Comparison of ENCODE assay signal across 1 cellular context in the genomic region with DNA sequence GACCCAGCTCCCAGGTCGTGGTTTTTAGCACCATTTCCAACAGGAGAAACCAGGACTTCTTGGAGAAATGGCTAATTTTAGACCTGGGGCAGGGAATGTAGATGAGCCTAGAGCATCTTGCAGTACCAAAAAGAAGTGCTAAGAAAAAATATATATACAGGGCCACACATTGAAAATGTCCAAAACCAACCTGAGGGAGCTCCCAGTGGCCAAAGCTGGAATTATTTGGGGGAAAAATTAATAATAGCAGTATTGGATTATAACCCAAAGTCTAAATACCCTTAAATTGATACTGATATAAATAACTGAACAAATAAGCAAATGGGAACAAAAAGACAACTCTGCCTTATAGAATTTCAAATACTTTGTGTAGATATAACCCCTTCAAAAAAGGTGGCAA.
TF ChIP-seq lines count a peak whose summit lies in the region.

No MANE protein-coding gene starts in this region.

TF ChIP-seq in GM23338, 12 proteins besides CTCF, POLR2A, EP300 and RAD21 (continued from another document):
- TF ChIP-seq, protein P1, sequence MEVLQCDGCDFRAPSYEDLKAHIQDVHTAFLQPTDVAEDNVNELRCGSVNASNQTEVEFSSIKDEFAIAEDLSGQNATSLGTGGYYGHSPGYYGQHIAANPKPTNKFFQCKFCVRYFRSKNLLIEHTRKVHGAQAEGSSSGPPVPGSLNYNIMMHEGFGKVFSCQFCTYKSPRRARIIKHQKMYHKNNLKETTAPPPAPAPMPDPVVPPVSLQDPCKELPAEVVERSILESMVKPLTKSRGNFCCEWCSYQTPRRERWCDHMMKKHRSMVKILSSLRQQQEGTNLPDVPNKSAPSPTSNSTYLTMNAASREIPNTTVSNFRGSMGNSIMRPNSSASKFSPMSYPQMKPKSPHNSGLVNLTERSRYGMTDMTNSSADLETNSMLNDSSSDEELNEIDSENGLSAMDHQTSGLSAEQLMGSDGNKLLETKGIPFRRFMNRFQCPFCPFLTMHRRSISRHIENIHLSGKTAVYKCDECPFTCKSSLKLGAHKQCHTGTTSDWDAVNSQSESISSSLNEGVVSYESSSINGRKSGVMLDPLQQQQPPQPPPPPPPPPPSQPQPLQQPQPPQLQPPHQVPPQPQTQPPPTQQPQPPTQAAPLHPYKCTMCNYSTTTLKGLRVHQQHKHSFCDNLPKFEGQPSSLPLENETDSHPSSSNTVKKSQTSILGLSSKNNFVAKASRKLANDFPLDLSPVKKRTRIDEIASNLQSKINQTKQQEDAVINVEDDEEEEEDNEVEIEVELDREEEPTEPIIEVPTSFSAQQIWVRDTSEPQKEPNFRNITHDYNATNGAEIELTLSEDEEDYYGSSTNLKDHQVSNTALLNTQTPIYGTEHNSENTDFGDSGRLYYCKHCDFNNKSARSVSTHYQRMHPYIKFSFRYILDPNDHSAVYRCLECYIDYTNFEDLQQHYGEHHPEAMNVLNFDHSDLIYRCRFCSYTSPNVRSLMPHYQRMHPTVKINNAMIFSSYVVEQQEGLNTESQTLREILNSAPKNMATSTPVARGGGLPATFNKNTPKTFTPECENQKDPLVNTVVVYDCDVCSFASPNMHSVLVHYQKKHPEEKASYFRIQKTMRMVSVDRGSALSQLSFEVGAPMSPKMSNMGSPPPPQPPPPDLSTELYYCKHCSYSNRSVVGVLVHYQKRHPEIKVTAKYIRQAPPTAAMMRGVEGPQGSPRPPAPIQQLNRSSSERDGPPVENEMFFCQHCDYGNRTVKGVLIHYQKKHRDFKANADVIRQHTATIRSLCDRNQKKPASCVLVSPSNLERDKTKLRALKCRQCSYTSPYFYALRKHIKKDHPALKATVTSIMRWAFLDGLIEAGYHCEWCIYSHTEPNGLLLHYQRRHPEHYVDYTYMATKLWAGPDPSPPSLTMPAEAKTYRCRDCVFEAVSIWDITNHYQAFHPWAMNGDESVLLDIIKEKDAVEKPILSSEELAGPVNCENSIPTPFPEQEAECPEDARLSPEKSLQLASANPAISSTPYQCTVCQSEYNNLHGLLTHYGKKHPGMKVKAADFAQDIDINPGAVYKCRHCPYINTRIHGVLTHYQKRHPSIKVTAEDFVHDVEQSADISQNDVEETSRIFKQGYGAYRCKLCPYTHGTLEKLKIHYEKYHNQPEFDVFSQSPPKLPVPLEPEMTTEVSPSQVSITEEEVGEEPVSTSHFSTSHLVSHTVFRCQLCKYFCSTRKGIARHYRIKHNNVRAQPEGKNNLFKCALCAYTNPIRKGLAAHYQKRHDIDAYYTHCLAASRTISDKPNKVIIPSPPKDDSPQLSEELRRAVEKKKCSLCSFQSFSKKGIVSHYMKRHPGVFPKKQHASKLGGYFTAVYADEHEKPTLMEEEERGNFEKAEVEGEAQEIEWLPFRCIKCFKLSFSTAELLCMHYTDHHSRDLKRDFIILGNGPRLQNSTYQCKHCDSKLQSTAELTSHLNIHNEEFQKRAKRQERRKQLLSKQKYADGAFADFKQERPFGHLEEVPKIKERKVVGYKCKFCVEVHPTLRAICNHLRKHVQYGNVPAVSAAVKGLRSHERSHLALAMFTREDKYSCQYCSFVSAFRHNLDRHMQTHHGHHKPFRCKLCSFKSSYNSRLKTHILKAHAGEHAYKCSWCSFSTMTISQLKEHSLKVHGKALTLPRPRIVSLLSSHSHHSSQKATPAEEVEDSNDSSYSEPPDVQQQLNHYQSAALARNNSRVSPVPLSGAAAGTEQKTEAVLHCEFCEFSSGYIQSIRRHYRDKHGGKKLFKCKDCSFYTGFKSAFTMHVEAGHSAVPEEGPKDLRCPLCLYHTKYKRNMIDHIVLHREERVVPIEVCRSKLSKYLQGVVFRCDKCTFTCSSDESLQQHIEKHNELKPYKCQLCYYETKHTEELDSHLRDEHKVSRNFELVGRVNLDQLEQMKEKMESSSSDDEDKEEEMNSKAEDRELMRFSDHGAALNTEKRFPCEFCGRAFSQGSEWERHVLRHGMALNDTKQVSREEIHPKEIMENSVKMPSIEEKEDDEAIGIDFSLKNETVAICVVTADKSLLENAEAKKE (CRISPR knock-in tag; IDR thresholded peaks at IDR 0.05), result no peak
- no peak for TF ChIP-seq ZNF331 (CRISPR knock-in tag; IDR thresholded peaks at IDR 0.05; ENCODE audit: low read depth)
- TF ChIP-seq NANOG (IDR thresholded peaks at IDR 0.05; ENCODE audit: borderline replicate concordance), result no peak
- TF ChIP-seq, protein P2, sequence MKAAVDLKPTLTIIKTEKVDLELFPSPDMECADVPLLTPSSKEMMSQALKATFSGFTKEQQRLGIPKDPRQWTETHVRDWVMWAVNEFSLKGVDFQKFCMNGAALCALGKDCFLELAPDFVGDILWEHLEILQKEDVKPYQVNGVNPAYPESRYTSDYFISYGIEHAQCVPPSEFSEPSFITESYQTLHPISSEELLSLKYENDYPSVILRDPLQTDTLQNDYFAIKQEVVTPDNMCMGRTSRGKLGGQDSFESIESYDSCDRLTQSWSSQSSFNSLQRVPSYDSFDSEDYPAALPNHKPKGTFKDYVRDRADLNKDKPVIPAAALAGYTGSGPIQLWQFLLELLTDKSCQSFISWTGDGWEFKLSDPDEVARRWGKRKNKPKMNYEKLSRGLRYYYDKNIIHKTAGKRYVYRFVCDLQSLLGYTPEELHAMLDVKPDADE (IDR thresholded peaks at IDR 0.05), result no peak
- no peak for TF ChIP-seq POLR2AphosphoS5 (IDR thresholded peaks at IDR 0.05; ENCODE audit: low read depth)
- no peak for TF ChIP-seq ZNF114 (CRISPR knock-in tag; IDR thresholded peaks at IDR 0.05)
